Comparison of ENCODE assay signal across 24 cellular contexts in genomic region chr5:177045628-177046027, GRCh38. TPM values are rescaled to one million over a fixed set of nuclear protein-coding genes. Genes with fewer than 3 reads are reported as not detected.
A peak's percentile ranks its signal among the peaks of the same experiment; 100 is the strongest.
DNase-seq lines count a peak whose midpoint lies in the region; ATAC-seq, FAIRE-seq and TF ChIP-seq lines count a peak whose summit lies in the region.
"Had no signal": no experiment of that assay in that cellular context is flagged by ENCODE, and none has a peak within 500 bp of the region (broad histone marks: within the 10 kb centered on the region; RNA-seq: fewer than 3 reads in every experiment).

No MANE protein-coding gene starts in this region.

- no peaks in the 10 kb centered on the region for H3K27me3 ChIP-seq in small intestine (ENCODE audit: control insufficient read depth in 2 of 2, insufficient read depth in 2 of 2, low read length in 2 of 2)
- no peaks in the 10 kb centered on the region for H3K27me3 ChIP-seq in right cardiac atrium (ENCODE audit: control insufficient read depth, insufficient read depth)
- H3K27me3 ChIP-seq in lower lobe of right lung (ENCODE audit: low read depth): no peaks in the 10 kb centered on the region
- H3K27me3 ChIP-seq: BE2C; BLaER1 treated with 17β-estradiol and CSF1 and Interleukin-3, amounts not matched to agents 10 nM and 100 nM had no signal

- peak overlapping the region; percentile 29 for H3K27ac Mint-ChIP-seq in central memory CD8-positive, alpha-beta T cell (ENCODE audit: low read depth)
- H3K27ac Mint-ChIP-seq: CD4-positive, alpha-beta T cell; GM23338; H9 had no signal

- no peak for FAIRE-seq in small intestine (lab: Jason Lieb, UNC)
- FAIRE-seq: A549, D721Med, GM12878 had no signal

- H3K27ac ChIP-seq in small intestine (ENCODE audit: low read depth in 1 of 2, low read length in 1 of 2): no peak overlapping the region
- H3K27ac ChIP-seq in right cardiac atrium (ENCODE audit: low read length): no peak overlapping the region
- H3K27ac ChIP-seq in lower lobe of right lung: no peak overlapping the region
- H3K27ac ChIP-seq: A549; BLaER1 treated with 17β-estradiol and CSF1 and Interleukin-3, amounts not matched to agents 10 nM and 100 nM had no signal

- H3K9me3 ChIP-seq in small intestine (ENCODE audit: control insufficient read depth, low read depth) (no peaks in the 10 kb centered on the region), right cardiac atrium (ENCODE audit: control insufficient read depth, low read length) (no peaks in the 10 kb centered on the region), lower lobe of right lung (no peaks in the 10 kb centered on the region)
- H3K9me3 ChIP-seq: A549; BE2C; BLaER1 treated with 17β-estradiol and CSF1 and Interleukin-3, amounts not matched to agents 10 nM and 100 nM had no signal

- H3K4me3 Mint-ChIP-seq in central memory CD8-positive, alpha-beta T cell: no peak overlapping the region
- H3K4me3 Mint-ChIP-seq: CD14-positive monocyte; CD4-positive, alpha-beta T cell; CD8-positive, alpha-beta memory T cell; GM23338; H9 had no signal

- no peak for DNase-seq in central memory CD8-positive, alpha-beta T cell (ENCODE audit: low spot score in 2 of 2)
- no peak for DNase-seq in left colon
- peak; percentile 88 for DNase-seq in small intestine
- no peak for DNase-seq in NCI-H2029 treated with DMSO at 0.1 percent for 48 hours (lab: John Stamatoyannopoulos, UW)
- DNase-seq in right cardiac atrium: no peak
- no peak for DNase-seq in lower lobe of right lung
- DNase-seq: 8988T; ACHN; AML-193; BE2C; CD4-positive, alpha-beta T cell; CD8-positive, alpha-beta memory T cell; DMS 273 treated with DMSO at 0.1 percent for 48 hours; DMS79; EL; GDM1; H9 had no signal

- peaks cover 53% of the 10 kb centered on the region for H3K36me3 Mint-ChIP-seq in central memory CD8-positive, alpha-beta T cell (ENCODE audit: insufficient read depth)

- no peak for ATAC-seq in central memory CD8-positive, alpha-beta T cell (replicated peaks; ENCODE audit: extremely low read depth, poor library complexity, severe bottlenecking)
- ATAC-seq in left colon (peak; percentile 97), right cardiac atrium (no peak), lower lobe of right lung (no peak)
- ATAC-seq: A549, GM12878, GM23338, HCT116 had no signal

- H3K27me3 Mint-ChIP-seq in central memory CD8-positive, alpha-beta T cell: no peaks in the 10 kb centered on the region
- H3K27me3 Mint-ChIP-seq: CD4-positive, alpha-beta T cell; CD8-positive, alpha-beta memory T cell had no signal

- intact Hi-C loops in left colon (cut with DNase I, micrococcal nuclease) (no loop called here), right cardiac atrium (cut with DNase I) (no loop called here), lower lobe of right lung (cut with DNase I) (no loop called here)

- no peak for TF ChIP-seq CTCF in lower lobe of right lung (IDR thresholded peaks at IDR 0.05)

- no peak overlapping the region for H3K4me3 ChIP-seq in small intestine (ENCODE audit: low read depth in 1 of 2, low read length in 2 of 2)
- H3K4me3 ChIP-seq in right cardiac atrium (ENCODE audit: low read length): no peak overlapping the region
- no peak overlapping the region for H3K4me3 ChIP-seq in lower lobe of right lung
- H3K4me3 ChIP-seq: A549; BLaER1 treated with 17β-estradiol and CSF1 and Interleukin-3, amounts not matched to agents 10 nM and 100 nM; GM12878; GM23338 had no signal

- no peaks in the 10 kb centered on the region for H3K4me1 Mint-ChIP-seq in central memory CD8-positive, alpha-beta T cell
- H3K4me1 Mint-ChIP-seq: CD14-positive monocyte; CD8-positive, alpha-beta memory T cell; GM23338; H9 had no signal

- WGBS in small intestine, 3 donors: 52 to 76% (median 56%) methylated on average over 4 of the region's 4 CpGs
- WGBS in right cardiac atrium: 94% methylated on average over 4 of the region's 4 CpGs

- H3K36me3 ChIP-seq in small intestine (ENCODE audit: control insufficient read depth in 2 of 2, insufficient read depth in 2 of 2, low read length in 2 of 2) (peaks cover 4 to 6% of the 10 kb centered on the region in 2 donors), lower lobe of right lung (peaks cover 79% of the 10 kb centered on the region)

- H3K9me3 Mint-ChIP-seq in central memory CD8-positive, alpha-beta T cell: no peaks in the 10 kb centered on the region
- H3K9me3 Mint-ChIP-seq: CD4-positive, alpha-beta T cell; CD8-positive, alpha-beta memory T cell; GM23338; H9 had no signal

- H3K4me1 ChIP-seq in small intestine (ENCODE audit: control insufficient read depth in 2 of 2, insufficient read depth in 1 of 2, low read depth in 1 of 2, low read length in 1 of 2) (no peaks in the 10 kb centered on the region), right cardiac atrium (ENCODE audit: control insufficient read depth, insufficient read depth, low read length) (no peaks in the 10 kb centered on the region), lower lobe of right lung (no peaks in the 10 kb centered on the region)
- H3K4me1 ChIP-seq: A549, BE2C had no signal

RNA-seq across cellular contexts. Expression of gene ZNF346, which starts 23.1 kb away (rescaled TPM):
- total RNA-seq in left colon: 10 to 100 TPM; 10.9 to 12.6 TPM
- 1 to 10 TPM; 4.2 to 6.5 (median 4.3) TPM for polyA plus RNA-seq in small intestine
- total RNA-seq in right cardiac atrium: 10 to 100 TPM; 10.8 to 13.8 (median 11.9) TPM
- polyA plus RNA-seq in right cardiac atrium: 5.5 TPM
- total RNA-seq in lower lobe of right lung: 13.9 TPM

RNA-seq across cellular contexts. Expression of gene UIMC1, which starts 39.0 kb away (rescaled TPM):
- total RNA-seq in left colon: 10 to 100 TPM; 33.1 to 33.3 TPM
- polyA plus RNA-seq in small intestine: 10 to 100 TPM; 17.8 to 23.0 (median 20.5) TPM
- total RNA-seq in right cardiac atrium: 10 to 100 TPM; 27.5 to 37.6 (median 29.9) TPM
- polyA plus RNA-seq in right cardiac atrium: 15.3 TPM
- 39.1 TPM for total RNA-seq in lower lobe of right lung

RNA-seq across cellular contexts. Expression of gene FGFR4, which starts 41.1 kb away (rescaled TPM):
- total RNA-seq in left colon (10 to 100 TPM; 43.3 to 56.1 TPM), right cardiac atrium (1 to 10 TPM; 1.9 to 3.7 (median 3.5) TPM), lower lobe of right lung (59.7 TPM)
- polyA plus RNA-seq in small intestine (10 to 100 TPM in 1 of 3 donors, 1 to 10 TPM in 2; 7.6 to 69.6 (median 9.7) TPM), right cardiac atrium (1.5 TPM)
- polyA plus RNA-seq: CD14-positive monocyte had no signal

Comparison
In these comparisons a context has a peak if more than half of its experiments do, and no peak if none do; other contexts are left out.
1. RNA of gene FGFR4, which starts 41.1 kb away (total RNA-seq): 59.7 TPM in lower lobe of right lung (single experiment) and 43.3 to 56.1 TPM in left colon; 1.9 to 3.7 TPM in right cardiac atrium; every median in the first group is over 4 times any median in the second.